In the genomic region with DNA sequence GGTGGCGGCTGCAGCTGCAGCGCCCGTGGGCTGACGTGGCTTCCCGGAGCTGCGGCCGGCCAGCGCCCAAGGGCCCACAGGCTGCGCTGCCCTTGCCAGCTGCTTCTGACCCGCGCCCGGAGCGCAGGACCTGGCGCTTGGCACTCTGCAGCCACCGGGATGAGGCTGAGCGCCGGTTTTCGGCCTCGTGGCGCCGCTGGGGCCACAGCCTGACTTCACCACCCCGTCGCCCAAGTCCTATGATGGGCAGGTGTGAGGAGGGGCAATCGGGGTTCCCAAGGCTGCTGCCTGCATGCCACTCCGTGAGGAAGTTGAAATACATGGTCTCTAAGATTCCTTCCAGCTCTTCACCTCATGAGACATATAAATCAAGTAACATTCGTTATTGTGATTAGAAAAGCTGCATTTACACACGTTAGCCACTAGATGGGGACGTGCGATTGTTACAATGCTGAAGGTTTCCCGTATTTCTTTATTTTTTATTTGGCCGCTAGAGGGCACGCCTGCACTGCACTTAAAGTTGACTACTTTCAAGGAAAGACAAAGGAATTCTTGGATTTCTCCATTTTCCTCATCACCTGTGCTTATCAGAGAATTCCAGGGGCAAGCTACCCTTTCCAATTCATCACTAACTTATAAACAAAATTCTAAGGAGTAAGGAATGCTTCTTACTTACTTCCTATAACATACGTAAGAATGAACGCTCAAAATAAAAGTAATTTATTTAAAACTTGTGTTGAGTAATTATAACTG, we compare ENCODE assay signal across 8 cellular contexts. TPM values are rescaled to one million over a fixed set of nuclear protein-coding genes. Genes with fewer than 3 reads are reported as not detected.
A peak's percentile ranks its signal among the peaks of the same experiment; 100 is the strongest.
DNase-seq lines count a peak whose midpoint lies in the region; ATAC-seq and TF ChIP-seq lines count a peak whose summit lies in the region.
"Not testable (repeated sequence)": the region's sequence is repeated elsewhere in the genome, so short reads cannot be mapped to it uniquely, and the experiment has no call there.

No MANE protein-coding gene starts in this region.

- ATAC-seq in GM19467 (IDR thresholded peaks at IDR 0.05; ENCODE audit: unreplicated experiment) (peak; percentile 44), HG03558 (IDR thresholded peaks at IDR 0.05; ENCODE audit: extremely low read depth, unreplicated experiment) (peak; percentile 44), T-helper 17 cell (peak; percentile 66)
- peak; percentile 74 for ATAC-seq in stimulated activated effector memory CD8-positive, alpha-beta T cell treated with anti-CD3 and anti-CD28 coated beads, Interleukin-12 subunit alpha, Interleukin-12 subunit beta, amount 100 ng/mL, for 72 hours

- intact Hi-C loops in CD4-positive, alpha-beta memory T cell (cut with micrococcal nuclease): loop anchor here (2.0 to 10.0 kb wide), 2 partner anchors 124 to 272 kb away; partner anchors contain the start of genes ADRA2B, CIAO1 and TMEM127
- intact Hi-C loops in ascending aorta (cut with DNase I): loop anchor here (1.0 to 10.0 kb wide), 3 partner anchors 125 to 272 kb away; partner anchors contain the start of genes CIAO1 and TMEM127

- H3K27ac ChIP-seq in CD4-positive, alpha-beta memory T cell (ENCODE audit: low read depth, low read length): peak overlapping the region; percentile 62
- H3K27ac ChIP-seq in ascending aorta: peak overlapping the region; percentile 76 to 84

- not testable (repeated sequence) for H3K27me3 Mint-ChIP-seq in CD4-positive, alpha-beta memory T cell
- H3K27me3 Mint-ChIP-seq in T-helper 17 cell: peaks cover 32% of the 10 kb centered on the region

- H3K4me1 ChIP-seq in CD4-positive, alpha-beta memory T cell (ENCODE audit: insufficient read depth, low read length); ascending aorta: not testable (repeated sequence)

- peak; percentile 79 to 94 (median 83) for TF ChIP-seq CTCF in ascending aorta (IDR thresholded peaks at IDR 0.05)

- POLR2A ChIA-PET in CD4-positive, alpha-beta memory T cell (lab: Charles Lee; ENCODE audit: partially characterized antibody): interaction anchor here (1.1 to 2.6 kb wide), 4 partner anchors 19 to 546 kb away, joined by 3 to 14 read pairs (median 4); partner anchors contain the start of gene ADRA2B

- H3K36me3 ChIP-seq in CD4-positive, alpha-beta memory T cell (ENCODE audit: insufficient read depth, low read length); ascending aorta: not testable (repeated sequence)

- CTCF ChIA-PET in CD4-positive, alpha-beta memory T cell (lab: Charles Lee; ENCODE audit: partially characterized antibody): interaction anchor here (0.6 to 4.6 kb wide), 13 partner anchors 11 to 860 kb away, joined by 3 to 36 read pairs (median 4); partner anchors contain the start of genes ADRA2B and ASTL

- not testable (repeated sequence) for H3K9me3 ChIP-seq in CD4-positive, alpha-beta memory T cell (ENCODE audit: control insufficient read depth in 1 of 2, low read length in 2 of 2); T-helper 17 cell (ENCODE audit: control insufficient read depth, low read length, poor library complexity, severe bottlenecking); ascending aorta

- H3K27me3 ChIP-seq in CD4-positive, alpha-beta memory T cell (ENCODE audit: insufficient read depth, low read length); ascending aorta: not testable (repeated sequence)

- peak overlapping the region; percentile 81 to 96 (median 95) for H3K27ac Mint-ChIP-seq in CD4-positive, alpha-beta memory T cell
- not testable (repeated sequence) for H3K27ac Mint-ChIP-seq in T-helper 17 cell
- peak overlapping the region; percentile 98 for H3K27ac Mint-ChIP-seq in stimulated activated effector memory CD8-positive, alpha-beta T cell treated with anti-CD3 and anti-CD28 coated beads, Interleukin-12 subunit alpha, Interleukin-12 subunit beta, amount 100 ng/mL, for 72 hours

- H3K36me3 Mint-ChIP-seq in CD4-positive, alpha-beta memory T cell; T-helper 17 cell (ENCODE audit: low read depth); stimulated activated effector memory CD8-positive, alpha-beta T cell treated with anti-CD3 and anti-CD28 coated beads, Interleukin-12 subunit alpha, Interleukin-12 subunit beta, amount 100 ng/mL, for 72 hours: not testable (repeated sequence)

- peak overlapping the region; percentile 23 to 59 for H3K4me3 ChIP-seq in CD4-positive, alpha-beta memory T cell (ENCODE audit: low read length in 2 of 2)
- H3K4me3 ChIP-seq in ascending aorta: peak overlapping the region; percentile 80 to 92

- H3K4me3 Mint-ChIP-seq in CD4-positive, alpha-beta memory T cell: peak overlapping the region; percentile 89 to 96 (median 94)
- peak overlapping the region; percentile 94 for H3K4me3 Mint-ChIP-seq in T-helper 17 cell
- peak overlapping the region; percentile 96 for H3K4me3 Mint-ChIP-seq in stimulated activated effector memory CD8-positive, alpha-beta T cell treated with anti-CD3 and anti-CD28 coated beads, Interleukin-12 subunit alpha, Interleukin-12 subunit beta, amount 100 ng/mL, for 72 hours

- H3K9me3 Mint-ChIP-seq in CD4-positive, alpha-beta memory T cell; stimulated activated effector memory CD8-positive, alpha-beta T cell treated with anti-CD3 and anti-CD28 coated beads, Interleukin-12 subunit alpha, Interleukin-12 subunit beta, amount 100 ng/mL, for 72 hours: not testable (repeated sequence)

- not testable (repeated sequence) for H3K4me1 Mint-ChIP-seq in CD4-positive, alpha-beta memory T cell; T-helper 17 cell; stimulated activated effector memory CD8-positive, alpha-beta T cell treated with anti-CD3 and anti-CD28 coated beads, Interleukin-12 subunit alpha, Interleukin-12 subunit beta, amount 100 ng/mL, for 72 hours

- DNase-seq in CD4-positive, alpha-beta memory T cell: peak; percentile 73 to 76 (median 73)
- peak in 2 of 3 donors; percentile 15 to 36 for DNase-seq in T-helper 17 cell
- DNase-seq in ascending aorta (ENCODE audit: low spot score in 2 of 2): peak in 1 of 2 donors; percentile 80
- DNase-seq in germinal center (ENCODE audit: low spot score): peak; percentile 25
- peak; percentile 46 for DNase-seq in myocyte (ENCODE audit: low read depth)
- DNase-seq in stimulated activated effector memory CD8-positive, alpha-beta T cell treated with anti-CD3 and anti-CD28 coated beads, Interleukin-12 subunit alpha, Interleukin-12 subunit beta, amount 100 ng/mL, for 72 hours (ENCODE audit: low spot score in 2 of 2): peak; percentile 49 to 78

RNA-seq across cellular contexts. Expression of gene ANKRD36C, which starts 1.1 kb away (rescaled TPM):
- 10 to 100 TPM; 82.4 to 93.4 TPM for total RNA-seq in CD4-positive, alpha-beta memory T cell
- polyA plus RNA-seq in CD4-positive, alpha-beta memory T cell: 10 to 100 TPM in 1 of 2 donors, 1 to 10 TPM in 1; 6.8 to 32.2 TPM
- total RNA-seq in T-helper 17 cell: 10 to 100 TPM; 78.1 to 93.0 TPM
- total RNA-seq in ascending aorta: 12.1 TPM
- 16.6 and 29.1 TPM in 2 replicates for total RNA-seq in myocyte
- 3.4 TPM for polyA plus RNA-seq in myocyte (2012)

RNA-seq across cellular contexts. Expression of gene GPAT2, which starts 42.0 kb away (rescaled TPM):
- total RNA-seq in CD4-positive, alpha-beta memory T cell: 1 to 10 TPM; 2.9 to 3.3 TPM
- polyA plus RNA-seq in CD4-positive, alpha-beta memory T cell: 1 to 10 TPM; 3.6 to 6.3 TPM
- total RNA-seq in T-helper 17 cell (1 to 10 TPM; 1.2 to 5.0 TPM), ascending aorta (9.4 TPM), myocyte (not detected in 2 replicates)
- polyA plus RNA-seq in myocyte (2012): 0.05 TPM
